8 cellular contexts compared by ENCODE assay signal in genomic region chr6:147202516-147203310, GRCh38. TPM values are rescaled to one million over a fixed set of nuclear protein-coding genes. Genes with fewer than 3 reads are reported as not detected.
DNase-seq lines count a peak whose midpoint lies in the region; ATAC-seq, FAIRE-seq and TF ChIP-seq lines count a peak whose summit lies in the region.

No MANE protein-coding gene starts in this region.

- H3K27ac ChIP-seq in coronary artery: peak overlapping the region; percentile 93 to 99

- DNase-seq in BJ (ENCODE audit: low read depth) (peak; percentile 93), GM19239 (ENCODE audit: insufficient read length, low spot score) (peak; percentile 87), NCI-H526 (lab: John Stamatoyannopoulos, UW) (peak; percentile 97), coronary artery (ENCODE audit: low spot score) (peak; percentile 89), left colon (peak; percentile 77 to 92)
- peak; percentile 95 for DNase-seq in activated CD4-positive, alpha-beta T cell treated with anti-CD3 and anti-CD28 coated beads, Interleukin-2, amount 10 ng/mL, durations not matched to agents 24 days and 14 days
- peak; percentile 83 for DNase-seq in stimulated activated CD4-positive, alpha-beta T cell treated with anti-CD3 and anti-CD28 coated beads, Interleukin-1b, Interleukin-23, amount 100 ng/mL, for 48 hours

- H3K27me3 ChIP-seq in BJ (ENCODE audit: control insufficient read depth, insufficient read depth, low read length): no peaks in the 10 kb centered on the region

- H3K4me3 ChIP-seq in BJ (ENCODE audit: low read depth, low read length) (peak overlapping the region; percentile 81), coronary artery (peak overlapping the region; percentile 88)

- ATAC-seq in HG03457 (IDR thresholded peaks at IDR 0.05; ENCODE audit: unreplicated experiment) (peak; percentile 78), left colon (peak; percentile 79)

- CTCF ChIA-PET in BJ (lab: Yijun Ruan, JAX): interaction anchor here (0.9 kb wide), 1 partner anchor 10 kb away, joined by 4 read pairs; no protein-coding TSS in a partner anchor

- peaks cover 8% of the 10 kb centered on the region for H3K36me3 Mint-ChIP-seq in activated CD4-positive, alpha-beta T cell treated with anti-CD3 and anti-CD28 coated beads, Interleukin-2, amount 10 ng/mL, durations not matched to agents 24 days and 14 days (ENCODE audit: low read depth)

- intact Hi-C loops in activated CD4-positive, alpha-beta T cell treated with anti-CD3 and anti-CD28 coated beads, Interleukin-2, amount 10 ng/mL, durations not matched to agents 24 days and 14 days (cut with micrococcal nuclease): loop anchor here (1.0 to 10.0 kb wide), 6 partner anchors 7 to 1388 kb away; partner anchors contain the start of genes FBXO30 and SHPRH
- intact Hi-C loops in left colon (cut with DNase I, micrococcal nuclease): no loop called here

- peak overlapping the region; percentile 93 for H3K27ac Mint-ChIP-seq in activated CD4-positive, alpha-beta T cell treated with anti-CD3 and anti-CD28 coated beads, Interleukin-2, amount 10 ng/mL, durations not matched to agents 24 days and 14 days

- POLR2A ChIA-PET in BJ (lab: Charles Lee): interaction anchor here (0.5 to 0.7 kb wide), 4 partner anchors 78 to 1741 kb away, joined by 3 to 4 read pairs (median 4); no protein-coding TSS in a partner anchor

- FAIRE-seq in GM19239 (lab: Jason Lieb, UNC): no peak

- TF ChIP-seq CTCF in BJ (IDR thresholded peaks at IDR 0.05; ENCODE audit: insufficient read depth, low read depth, low read length) (no peak), coronary artery (IDR thresholded peaks at IDR 0.05) (no peak)

- peak overlapping the region; percentile 98 for H3K4me3 Mint-ChIP-seq in activated CD4-positive, alpha-beta T cell treated with anti-CD3 and anti-CD28 coated beads, Interleukin-2, amount 10 ng/mL, durations not matched to agents 24 days and 14 days

- no peaks in the 10 kb centered on the region for H3K36me3 ChIP-seq in BJ (ENCODE audit: control insufficient read depth, insufficient read depth, low read length)

- peaks cover 32% of the 10 kb centered on the region for H3K4me1 Mint-ChIP-seq in activated CD4-positive, alpha-beta T cell treated with anti-CD3 and anti-CD28 coated beads, Interleukin-2, amount 10 ng/mL, durations not matched to agents 24 days and 14 days

- H3K9me3 Mint-ChIP-seq in activated CD4-positive, alpha-beta T cell treated with anti-CD3 and anti-CD28 coated beads, Interleukin-2, amount 10 ng/mL, durations not matched to agents 24 days and 14 days: peaks cover 3% of the 10 kb centered on the region

- no peaks in the 10 kb centered on the region for H3K27me3 Mint-ChIP-seq in activated CD4-positive, alpha-beta T cell treated with anti-CD3 and anti-CD28 coated beads, Interleukin-2, amount 10 ng/mL, durations not matched to agents 24 days and 14 days

RNA-seq across cellular contexts. Expression of gene STXBP5, which starts 1.5 kb away (rescaled TPM):
- 21.0 and 35.7 TPM in 2 replicates for polyA plus RNA-seq in BJ (2011; rRNA removed)
- polyA minus RNA-seq in BJ (2011; rRNA and poly(A)+ RNA removed): 50.3 and 56.6 TPM in 2 replicates
- total RNA-seq in activated CD4-positive, alpha-beta T cell treated with anti-CD3 and anti-CD28 coated beads, Interleukin-2, amount 10 ng/mL, durations not matched to agents 24 days and 14 days: 28.6 and 29.5 TPM in 2 replicates
- 10 to 100 TPM; 58.0 to 86.1 TPM for total RNA-seq in left colon

Comparison
In these comparisons a context has a peak if more than half of its experiments do, and no peak if none do; other contexts are left out.
1. Peak in every context shown above with its lines: DNase-seq, ATAC-seq, H3K4me3 ChIP-seq and H3K27ac ChIP-seq.